ENCODE assay signal across 8 cellular contexts in the genomic region with DNA sequence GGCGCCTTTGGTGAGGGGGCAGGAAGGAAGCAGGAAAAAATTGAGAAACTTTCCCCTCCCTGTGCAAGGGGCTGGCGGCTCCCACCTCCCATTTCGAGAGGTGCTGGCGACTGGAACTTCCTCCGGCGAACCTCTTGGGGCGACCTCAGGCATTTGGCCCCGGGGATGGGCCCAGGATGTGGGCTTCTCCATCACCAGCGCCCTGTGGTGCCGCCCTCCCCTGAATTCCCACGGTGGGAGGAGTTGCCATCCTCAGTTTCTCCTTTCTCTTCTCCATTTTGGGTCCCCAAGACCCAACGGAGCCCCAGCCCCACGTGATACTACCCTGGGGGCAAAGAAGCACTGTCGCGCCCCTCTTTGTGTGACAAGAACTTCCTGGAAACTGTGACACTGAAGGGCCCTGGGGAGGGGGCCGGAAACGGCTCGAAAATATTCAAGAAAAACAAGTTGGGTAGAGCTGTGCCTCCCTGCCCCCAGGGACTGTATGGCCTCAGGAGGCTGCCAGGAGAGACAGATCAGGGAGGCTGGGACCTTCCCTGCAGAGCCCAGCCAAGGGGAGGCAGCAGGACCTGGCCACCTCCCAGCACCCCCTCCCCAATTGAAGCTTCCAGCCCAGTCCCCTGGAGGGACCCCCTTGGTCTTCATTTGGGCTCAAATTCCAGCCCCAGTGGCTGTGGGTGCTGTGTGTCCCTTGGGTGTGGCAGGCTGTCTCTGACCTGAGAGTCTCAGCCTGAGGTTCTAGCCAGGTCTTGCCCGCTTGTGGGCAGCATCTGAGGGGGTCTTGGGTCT. TPM values are rescaled to one million over a fixed set of nuclear protein-coding genes. Genes with fewer than 3 reads are reported as not detected.
DNase-seq lines count a peak whose midpoint lies in the region; ATAC-seq and TF ChIP-seq lines count a peak whose summit lies in the region.

No MANE protein-coding gene starts in this region.

- intact Hi-C loops in colonic mucosa (cut with DNase I), result no loop called here

- TF ChIP-seq CTCF in colonic mucosa (IDR thresholded peaks at IDR 0.05) (no peak), mesothelial cell of epicardium (IDR thresholded peaks at IDR 0.05; ENCODE audit: unreplicated experiment) (no peak)

- H3K4me1 Mint-ChIP-seq in mesothelial cell of epicardium, result peaks cover 19% of the 10 kb centered on the region

- no peaks in the 10 kb centered on the region for H3K36me3 Mint-ChIP-seq in mesothelial cell of epicardium

- peak; percentile 62 for DNase-seq in EH (ENCODE audit: low read depth)
- peak; percentile 72 for DNase-seq in activated CD4-positive, CD25-positive, alpha-beta regulatory T cell treated with anti-CD3 and anti-CD28 coated beads, Interleukin-2, amount 50 U/mL, for 72 hours
- DNase-seq in colonic mucosa, result peak; percentile 53
- DNase-seq in mesothelial cell of epicardium (ENCODE audit: low spot score in 2 of 2, unreplicated experiment in 2 of 2), result peak in 1 of 2 experiments; percentile 46
- peak; percentile 67 to 71 for DNase-seq in stimulated activated CD8-positive, alpha-beta memory T cell treated with anti-CD3 and anti-CD28 coated beads, Interleukin-7, amount 100 ng/mL, for 1 hour (ENCODE audit: low read depth in 2 of 2)

- peak overlapping the region; percentile 92 for H3K27ac Mint-ChIP-seq in mesothelial cell of epicardium

- peaks cover 1% of the 10 kb centered on the region for H3K27me3 Mint-ChIP-seq in mesothelial cell of epicardium (ENCODE audit: low read depth)

- H3K27me3 ChIP-seq in colonic mucosa, result no peaks in the 10 kb centered on the region

- no peaks in the 10 kb centered on the region for H3K9me3 Mint-ChIP-seq in mesothelial cell of epicardium

- no peaks in the 10 kb centered on the region for H3K36me3 ChIP-seq in colonic mucosa

- peak overlapping the region; percentile 78 for H3K27ac ChIP-seq in colonic mucosa

- H3K9ac ChIP-seq in colonic mucosa (ENCODE audit: low read depth in 2 of 2, low read length in 2 of 2), result peak overlapping the region; percentile 74 to 89

- H3K9me3 ChIP-seq in colonic mucosa, result no peaks in the 10 kb centered on the region

- peak overlapping the region; percentile 88 for H3K4me3 ChIP-seq in colonic mucosa

- H3K4me3 Mint-ChIP-seq in mesothelial cell of epicardium, result peak overlapping the region; percentile 79

- H3K4me1 ChIP-seq in colonic mucosa, result no peaks in the 10 kb centered on the region

- ATAC-seq in HG03159 (IDR thresholded peaks at IDR 0.05; ENCODE audit: unreplicated experiment) (peak; percentile 43), GM18858 (IDR thresholded peaks at IDR 0.05; ENCODE audit: unreplicated experiment) (no peak), GM21529 (IDR thresholded peaks at IDR 0.05; ENCODE audit: unreplicated experiment) (no peak)

RNA-seq across cellular contexts. Expression of a gene that starts 16.2 kb away (rescaled TPM):
- total RNA-seq in colonic mucosa, result 100 to 1,000 TPM; 149 to 172 TPM
- total RNA-seq in mesothelial cell of epicardium, result 25.9 to 32.5 TPM (median 32.1 TPM) in 3 replicates

RNA-seq across cellular contexts. Expression of a gene that starts 22.1 kb away (rescaled TPM):
- total RNA-seq in colonic mucosa, result 100 to 1,000 TPM in 1 of 2 donors, 10 to 100 TPM in 1; 87.1 to 137 TPM
- total RNA-seq in mesothelial cell of epicardium, result 340 to 349 TPM (median 342 TPM) in 3 replicates

RNA-seq across cellular contexts. Expression of a gene that starts 34.5 kb away (rescaled TPM):
- total RNA-seq in colonic mucosa (10 to 100 TPM; 11.1 to 13.4 TPM), mesothelial cell of epicardium (2.6 to 3.1 TPM (median 2.7 TPM) in 3 replicates)

RNA-seq across cellular contexts. Expression of a gene that starts 37.5 kb away (rescaled TPM):
- total RNA-seq in colonic mucosa (10 to 100 TPM; 11.0 to 27.2 TPM), mesothelial cell of epicardium (27.4 to 31.2 TPM (median 30.6 TPM) in 3 replicates)

RNA-seq across cellular contexts. Expression of a gene that starts 50.9 kb away (rescaled TPM):
- total RNA-seq in colonic mucosa, result 100 to 1,000 TPM; 143 to 271 TPM
- total RNA-seq in mesothelial cell of epicardium, result 606 to 617 TPM (median 613 TPM) in 3 replicates
